11 cellular contexts compared by ENCODE assay signal in genomic region chr17:18921485-18921884, GRCh38. TPM values are rescaled to one million over a fixed set of nuclear protein-coding genes. Genes with fewer than 3 reads are reported as not detected.
DNase-seq lines count a peak whose midpoint lies in the region; ATAC-seq and TF ChIP-seq lines count a peak whose summit lies in the region.
"Had no signal": no experiment of that assay in that cellular context is flagged by ENCODE, and none has a peak within 500 bp of the region (broad histone marks: within the 10 kb centered on the region; RNA-seq: fewer than 3 reads in every experiment).

No MANE protein-coding gene starts in this region.

- H3K27ac ChIP-seq in neural progenitor cell, result no peak overlapping the region

- H3K4me3 ChIP-seq in GM08714 (ENCODE audit: low read length) (peak overlapping the region; percentile 77), neural progenitor cell (no peak overlapping the region)

- H3K4me1 Mint-ChIP-seq in activated naive CD8-positive, alpha-beta T cell (ENCODE audit: low read depth), result peaks cover 58% of the 10 kb centered on the region
- H3K4me1 Mint-ChIP-seq in neural progenitor cell, result peaks cover 5% of the 10 kb centered on the region

- H3K4me2 ChIP-seq in neural progenitor cell, result no peak overlapping the region

- H2AFZ ChIP-seq in neural progenitor cell (replicated peaks), result no peak overlapping the region

- H3K79me2 ChIP-seq in neural progenitor cell (ENCODE audit: low read depth), result peaks cover 32% of the 10 kb centered on the region

- ATAC-seq in HG02981 (IDR thresholded peaks at IDR 0.05; ENCODE audit: unreplicated experiment), result peak; percentile 6

- H3K9me3 Mint-ChIP-seq in activated naive CD8-positive, alpha-beta T cell (ENCODE audit: low read depth), result no peaks in the 10 kb centered on the region
- no peaks in the 10 kb centered on the region for H3K9me3 Mint-ChIP-seq in neural progenitor cell

- peaks cover 7% of the 10 kb centered on the region for H3K36me3 ChIP-seq in neural progenitor cell

- peaks cover 13% of the 10 kb centered on the region for H4K20me1 ChIP-seq in neural progenitor cell (ENCODE audit: low read depth)

- no peak overlapping the region for H3K9ac ChIP-seq in neural progenitor cell

- no peaks in the 10 kb centered on the region for H3F3A ChIP-seq in neural progenitor cell (ENCODE audit: low read depth)

- no peaks in the 10 kb centered on the region for H3K9me3 ChIP-seq in neural progenitor cell (ENCODE audit: low read depth)

- H3K36me3 Mint-ChIP-seq in activated naive CD8-positive, alpha-beta T cell, result peaks cover 14% of the 10 kb centered on the region
- H3K36me3 Mint-ChIP-seq in neural progenitor cell, result peaks cover 26% of the 10 kb centered on the region

- peak overlapping the region; percentile 4 for H3K4me3 Mint-ChIP-seq in activated naive CD8-positive, alpha-beta T cell
- no peak overlapping the region for H3K4me3 Mint-ChIP-seq in neural progenitor cell

- no peak for TF ChIP-seq CTCF in neural progenitor cell (IDR thresholded peaks at IDR 0.05)

- DNase-seq in neural progenitor cell (ENCODE audit: low spot score), result no peak
- DNase-seq in nucleus accumbens (lab: John Stamatoyannopoulos, UW), result no peak
- DNase-seq in AG08395 (ENCODE audit: low spot score), result no peak
- no peak for DNase-seq in anterior cingulate cortex (lab: John Stamatoyannopoulos, UW)
- DNase-seq: NCI-H526 treated with DMSO at 0.1 percent for 48 hours had no signal

- H3K4me1 ChIP-seq in neural progenitor cell, result no peaks in the 10 kb centered on the region

- H3K27me3 Mint-ChIP-seq in activated naive CD8-positive, alpha-beta T cell, result no peaks in the 10 kb centered on the region
- peaks cover 1% of the 10 kb centered on the region for H3K27me3 Mint-ChIP-seq in neural progenitor cell (ENCODE audit: insufficient read depth, low read depth)

- H3K27me3 ChIP-seq in neural progenitor cell, result no peaks in the 10 kb centered on the region

- H3K27ac Mint-ChIP-seq in activated naive CD8-positive, alpha-beta T cell, result no peak overlapping the region
- H3K27ac Mint-ChIP-seq in neural progenitor cell, result peak overlapping the region; percentile 8

RNA-seq across cellular contexts. Expression of gene SLC5A10, which starts 30.5 kb away (rescaled TPM):
- not detected in 2 replicates for total RNA-seq in neural progenitor cell (ENCODE audit: low replicate concordance)
- total RNA-seq: mammary epithelial cell; skeletal muscle tissue; T-helper 1 cell treated with Interleukin-12 subunit alpha and Interleukin-12 subunit beta and Interleukin-4 antibody, amounts not matched to agents 30 ng/mL and 1 ng/mL, for 36 hours had no signal
